10 cellular contexts compared by ENCODE assay signal in the genomic region with DNA sequence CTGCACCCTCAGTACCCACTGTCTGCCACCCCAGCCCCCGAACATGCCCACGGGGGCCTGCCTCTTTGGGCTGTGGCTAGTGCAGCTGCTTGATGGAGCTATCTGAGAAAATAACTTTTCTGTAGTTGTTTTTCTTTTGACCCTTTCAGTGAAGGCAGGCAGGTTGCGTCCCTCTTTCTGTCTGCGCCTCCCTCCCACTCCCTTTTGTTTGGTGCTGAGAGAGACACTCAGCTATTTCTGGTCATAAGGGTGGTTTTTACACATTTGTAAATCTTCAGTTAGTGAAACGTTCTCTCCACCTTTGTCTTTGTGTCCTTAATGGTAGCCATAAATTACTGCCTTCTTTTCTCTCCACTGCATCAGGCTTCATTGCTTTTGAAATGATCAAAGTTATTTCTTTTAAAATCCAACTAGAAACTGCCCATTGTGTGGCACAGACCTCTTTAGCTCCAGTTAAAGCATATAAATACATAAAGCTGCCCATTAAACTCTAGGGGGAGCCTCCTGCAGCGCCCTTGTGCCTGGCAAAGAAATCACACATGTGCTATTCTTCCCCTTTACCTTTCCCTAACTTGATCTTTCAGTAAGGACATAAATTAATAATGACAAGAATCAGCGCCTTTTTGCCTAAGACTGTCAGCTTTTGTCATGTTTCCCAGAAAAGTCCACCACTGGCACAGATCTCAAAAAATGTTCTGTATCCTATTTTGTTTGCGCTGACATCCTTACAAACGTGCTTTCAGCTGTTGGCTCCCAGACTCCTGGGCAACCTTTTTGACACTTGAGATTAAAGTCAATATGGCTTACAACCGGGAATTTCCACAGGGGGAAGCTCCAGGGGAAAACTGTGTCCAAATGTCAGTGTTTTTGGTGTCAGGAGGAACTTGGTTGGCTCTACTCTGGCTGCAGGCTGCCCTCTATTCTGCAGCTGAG. TPM values are rescaled to one million over a fixed set of nuclear protein-coding genes. Genes with fewer than 3 reads are reported as not detected.
DNase-seq lines count a peak whose midpoint lies in the region; ATAC-seq and TF ChIP-seq lines count a peak whose summit lies in the region.
"Had no signal": no experiment of that assay in that cellular context is flagged by ENCODE, and none has a peak within 500 bp of the region (broad histone marks: within the 10 kb centered on the region; RNA-seq: fewer than 3 reads in every experiment).

No MANE protein-coding gene starts in this region.

- H3K9me3 ChIP-seq in OCI-LY1 (ENCODE audit: low read length) (no peaks in the 10 kb centered on the region), esophagus squamous epithelium (no peaks in the 10 kb centered on the region), right atrium auricular region (no peaks in the 10 kb centered on the region)

- H3K27ac ChIP-seq in OCI-LY1 (ENCODE audit: low read depth, low read length, poor library complexity, severe bottlenecking) (no peak overlapping the region), esophagus squamous epithelium (no peak overlapping the region), right atrium auricular region (no peak overlapping the region)
- H3K27ac ChIP-seq: HL-60 had no signal

- H3K79me2 ChIP-seq in OCI-LY1 (ENCODE audit: insufficient read depth, low read length) = no peaks in the 10 kb centered on the region

- WGBS in esophagus squamous epithelium, 2 donors = 63% methylated on average over 10 of the region's 10 CpGs

- no peak for ATAC-seq in HG02678 (IDR thresholded peaks at IDR 0.05; ENCODE audit: unreplicated experiment)

- H4K20me1 ChIP-seq in OCI-LY1 (ENCODE audit: insufficient read depth, low read length) = no peaks in the 10 kb centered on the region

- no peaks in the 10 kb centered on the region for H3K4me1 ChIP-seq in OCI-LY1 (ENCODE audit: insufficient read depth, low read length, severe bottlenecking)
- H3K4me1 ChIP-seq in esophagus squamous epithelium = peaks cover 0 to 24% (median 10%) of the 10 kb centered on the region in 3 donors
- H3K4me1 ChIP-seq in right atrium auricular region = peaks cover 0 to 9% of the 10 kb centered on the region in 2 donors

- peak; percentile 24 for TF ChIP-seq CTCF in AG04449 (IDR thresholded peaks at IDR 0.05; ENCODE audit: insufficient read depth, low read length, missing control alignments)
- peak; percentile 41 for TF ChIP-seq CTCF in OCI-LY1 (IDR thresholded peaks at IDR 0.05; ENCODE audit: low read length)
- TF ChIP-seq CTCF in esophagus squamous epithelium (IDR thresholded peaks at IDR 0.05) = peak in 2 of 6 experiments; percentile 18 to 26
- TF ChIP-seq CTCF in right atrium auricular region (IDR thresholded peaks at IDR 0.05) = no peak

- no peak overlapping the region for H2AFZ ChIP-seq in OCI-LY1 (ENCODE audit: low read length)

- TF ChIP-seq POLR2A in esophagus squamous epithelium (IDR thresholded peaks at IDR 0.05) = no peak

- no peak overlapping the region for H3K9ac ChIP-seq in OCI-LY1 (ENCODE audit: low read length)

- H3K4me3 ChIP-seq in AG04449 (ENCODE audit: low read depth, low read length) (no peak overlapping the region), OCI-LY1 (ENCODE audit: low read depth, low read length, poor library complexity, severe bottlenecking) (no peak overlapping the region), esophagus squamous epithelium (no peak overlapping the region), right atrium auricular region (no peak overlapping the region)

- POLR2A ChIA-PET in AG04449 (lab: Yijun Ruan, JAX) = no interaction called here

- CTCF ChIA-PET in AG04449 (lab: Yijun Ruan, JAX) = interaction anchor here (0.7 to 4.5 kb wide), 19 partner anchors 9 to 415 kb away, joined by 3 to 23 read pairs (median 4); no protein-coding TSS in a partner anchor

- H3K27me3 ChIP-seq in OCI-LY1 (ENCODE audit: insufficient read depth, low read length) = peaks cover 8% of the 10 kb centered on the region; the same call in 1 of the 2 replicates
- H3K27me3 ChIP-seq in esophagus squamous epithelium = peaks cover 0 to 41% (median 0%) of the 10 kb centered on the region in 4 donors
- peaks cover 0 to 5% of the 10 kb centered on the region in 2 donors for H3K27me3 ChIP-seq in right atrium auricular region

- H3K36me3 ChIP-seq in OCI-LY1 (ENCODE audit: insufficient read depth, low read length) = no peaks in the 10 kb centered on the region
- no peaks in the 10 kb centered on the region for H3K36me3 ChIP-seq in esophagus squamous epithelium
- no peaks in the 10 kb centered on the region for H3K36me3 ChIP-seq in right atrium auricular region

- intact Hi-C loops in esophagus squamous epithelium (cut with DNase I) = no loop called here

- no peaks in the 10 kb centered on the region for H3K9me2 ChIP-seq in OCI-LY1 (ENCODE audit: low read depth, low read length)

- no peak overlapping the region for H3K4me2 ChIP-seq in OCI-LY1 (ENCODE audit: low read length)

- no peak for DNase-seq in AG04449 (ENCODE audit: low read depth, low spot score)
- DNase-seq in ELR (ENCODE audit: low read depth) = peak; percentile 27
- DNase-seq in fibroblast of peridontal ligament (ENCODE audit: extremely low read depth) = peak; percentile 12
- no peak for DNase-seq in esophagus squamous epithelium (lab: John Stamatoyannopoulos, UW)
- no peak for DNase-seq in stimulated activated CD4-positive, alpha-beta T cell treated with anti-CD3 and anti-CD28 coated beads, Interleukin-4, amount 100 ng/mL, for 4 hours
- no peak for DNase-seq in right atrium auricular region (ENCODE audit: low spot score)
- DNase-seq: stimulated activated naive CD4-positive, alpha-beta T cell treated with Interleukin-2 at 50 U/mL for 16 hours had no signal

- no peaks in the 10 kb centered on the region for H3F3A ChIP-seq in OCI-LY1 (ENCODE audit: insufficient read depth, low read length)

RNA-seq across cellular contexts. Expression of gene SCUBE2, which starts 1.7 kb away (rescaled TPM):
- total RNA-seq in esophagus squamous epithelium (1 to 10 TPM in 3 of 4 donors, under 1 TPM in 1; 0.97 to 4.9 (median 3.8) TPM), right atrium auricular region (1 to 10 TPM in 1 of 2 donors, under 1 TPM in 1; 0.63 to 1.6 TPM)

Comparison
In these comparisons a context has a peak if more than half of its experiments do, and no peak if none do; other contexts are left out.
1. DNase-seq: peak in ELR (single experiment) and fibroblast of peridontal ligament (single experiment); none in AG04449 (single experiment), esophagus squamous epithelium (single experiment), stimulated activated CD4-positive, alpha-beta T cell treated with anti-CD3 and anti-CD28 coated beads, Interleukin-4, amount 100 ng/mL, for 4 hours (0 of 2) and right atrium auricular region (single experiment).
2. CTCF ChIP-seq: peak in AG04449 (single experiment) and OCI-LY1 (single experiment); none in right atrium auricular region (0 of 2).